ENCODE assay signal across 2 cellular contexts in genomic region chr18:35514752-35515459, GRCh38.
TF ChIP-seq lines count a peak whose summit lies in the region.

No MANE protein-coding gene starts in this region.

TF ChIP-seq in HCT116, 20 proteins besides CTCF, POLR2A, EP300 and RAD21:
- TF ChIP-seq ZNF274 (IDR thresholded peaks at IDR 0.05; ENCODE audit: low read depth, low read length) (no peak), ZBTB33 (IDR thresholded peaks at IDR 0.05; ENCODE audit: extremely low read depth, insufficient replicate concordance, low read length) (no peak), ATF3 (IDR thresholded peaks at IDR 0.05) (no peak), ZFX (IDR thresholded peaks at IDR 0.05) (no peak), MAX (IDR thresholded peaks at IDR 0.05) (no peak), EGR1 (IDR thresholded peaks at IDR 0.05; ENCODE audit: low read depth) (no peak), CEBPB (IDR thresholded peaks at IDR 0.05; ENCODE audit: low read depth) (no peak), CBX3 (IDR thresholded peaks at IDR 0.05; ENCODE audit: low read depth) (no peak), ELF1 (IDR thresholded peaks at IDR 0.05; ENCODE audit: borderline replicate concordance, low read depth) (no peak), SRF (IDR thresholded peaks at IDR 0.05; ENCODE audit: low read depth) (no peak), REST (IDR thresholded peaks at IDR 0.05; ENCODE audit: low read depth) (no peak), SIN3A (IDR thresholded peaks at IDR 0.05; ENCODE audit: low read depth) (no peak), EZH2 (IDR thresholded peaks at IDR 0.05) (no peak)

TF ChIP-seq in K562, 482 proteins besides CTCF, POLR2A, EP300 and RAD21:
- no peak for TF ChIP-seq CBFA2T2 (conservative IDR thresholded peaks at IDR 0.05)
- no peak for TF ChIP-seq ZNF124 (CRISPR knock-in tag; IDR thresholded peaks at IDR 0.05)
- TF ChIP-seq ZNF77 (CRISPR knock-in tag; IDR thresholded peaks at IDR 0.05) = no peak
- no peak for TF ChIP-seq SMARCE1 (IDR thresholded peaks at IDR 0.05)
- TF ChIP-seq HMG20A (CRISPR knock-in tag; conservative IDR thresholded peaks at IDR 0.05) = no peak
- TF ChIP-seq TFAP4 (CRISPR knock-in tag; IDR thresholded peaks at IDR 0.05; ENCODE audit: borderline replicate concordance) = no peak
- TF ChIP-seq RBFOX2 (IDR thresholded peaks at IDR 0.05; ENCODE audit: low read depth, low read length) = no peak
- no peak for TF ChIP-seq ZNF79 (CRISPR knock-in tag; IDR thresholded peaks at IDR 0.05; ENCODE audit: low read depth)
- TF ChIP-seq ZNF445 (CRISPR knock-in tag; IDR thresholded peaks at IDR 0.05; ENCODE audit: low read depth) = no peak
- no peak for TF ChIP-seq MGA (IDR thresholded peaks at IDR 0.05)
- no peak for TF ChIP-seq CTBP1 (IDR thresholded peaks at IDR 0.05; ENCODE audit: borderline replicate concordance)
- TF ChIP-seq EZH2 (IDR thresholded peaks at IDR 0.05; ENCODE audit: borderline replicate concordance, low read depth, low read length) = no peak
- TF ChIP-seq ARID1B (IDR thresholded peaks at IDR 0.05) = no peak
- no peak for TF ChIP-seq ZNF347 (CRISPR knock-in tag; IDR thresholded peaks at IDR 0.05; ENCODE audit: low read depth)
- TF ChIP-seq NCOA6 (IDR thresholded peaks at IDR 0.05) = no peak
- no peak for TF ChIP-seq TAL1 (IDR thresholded peaks at IDR 0.05)
- TF ChIP-seq BCLAF1 (IDR thresholded peaks at IDR 0.05; ENCODE audit: borderline replicate concordance in 1 of 2, control insufficient read depth in 1 of 2, low read depth in 2 of 2, low read length in 1 of 2) = no peak
- no peak for TF ChIP-seq ZNF431 (CRISPR knock-in tag; IDR thresholded peaks at IDR 0.05)
